8 cellular contexts compared by ENCODE assay signal in the genomic region with DNA sequence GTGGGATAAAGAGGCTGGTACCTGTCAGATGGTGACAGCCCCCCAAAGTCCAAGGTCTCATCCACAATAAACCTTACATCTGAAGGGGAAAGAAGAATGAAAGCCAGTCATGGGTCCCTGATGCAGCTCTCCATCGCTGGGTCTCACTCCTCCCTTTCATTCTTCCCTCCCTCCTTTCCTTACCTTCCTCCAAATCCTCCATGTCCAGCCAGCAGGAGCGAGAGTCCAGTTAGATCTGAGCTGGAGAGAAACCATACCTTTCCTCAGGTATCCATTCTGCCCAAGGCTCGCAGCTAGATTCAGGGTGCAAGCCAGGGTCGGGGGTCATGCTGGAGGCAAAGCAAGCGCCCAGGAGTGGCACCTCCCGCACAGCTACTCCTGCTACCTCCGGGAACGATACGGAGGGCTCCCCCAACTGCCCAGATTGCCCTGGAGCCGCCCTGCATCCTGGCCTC. TPM values are rescaled to one million over a fixed set of nuclear protein-coding genes. Genes with fewer than 3 reads are reported as not detected.
A peak's percentile ranks its signal among the peaks of the same experiment; 100 is the strongest.
DNase-seq lines count a peak whose midpoint lies in the region; ATAC-seq and TF ChIP-seq lines count a peak whose summit lies in the region.

No MANE protein-coding gene starts in this region.

- intact Hi-C loops in A673 (cut with micrococcal nuclease; ENCODE audit: unreplicated experiment): loop anchor here (2.0 kb wide), 1 partner anchor 116 kb away; no protein-coding TSS in a partner anchor

- TF ChIP-seq CTCF in A673 (conservative IDR thresholded peaks at IDR 0.05; ENCODE audit: low read depth, low read length): no peak
- TF ChIP-seq CTCF in cardiac fibroblast (IDR thresholded peaks at IDR 0.05; ENCODE audit: low read depth, low read length): no peak

- no TSS peak for BruUV-seq in A673 (replicated peaks; lab: Mats Ljungman, UMichigan)

- H3K4me1 ChIP-seq in A673 (ENCODE audit: insufficient read depth, low read length, poor library complexity, severe bottlenecking): peaks cover 28% of the 10 kb centered on the region
- peaks cover 24% of the 10 kb centered on the region for H3K4me1 ChIP-seq in mucosa of stomach (ENCODE audit: control insufficient read depth, insufficient read depth, low read length)

- peak overlapping the region; percentile 82 for H3K27ac ChIP-seq in A673 (ENCODE audit: low read depth, low read length, poor library complexity, severe bottlenecking)

- CTCF ChIA-PET in A673 (lab: Charles Lee): interaction anchor here (0.6 to 1.0 kb wide), 2 partner anchors 144 to 641 kb away, joined by 4 to 8 read pairs; a partner anchor contains a TSS

- DNase-seq in A673 (ENCODE audit: low spot score): no peak
- DNase-seq in HT-29 (ENCODE audit: low spot score): peak; percentile 24
- DNase-seq in cardiac fibroblast (ENCODE audit: low read depth in 2 of 2): no peak
- no peak for DNase-seq in GDM1 (lab: John Stamatoyannopoulos, UW)
- no peak for DNase-seq in amniotic stem cell (lab: John Stamatoyannopoulos, UW)
- no peak for DNase-seq in stimulated activated CD8-positive, alpha-beta memory T cell treated with anti-CD3 and anti-CD28 coated beads, Interleukin-4, amount 100 ng/mL, for 48 hours

- peaks cover 28% of the 10 kb centered on the region for H3K36me3 ChIP-seq in A673 (ENCODE audit: insufficient read depth, low read length, poor library complexity, severe bottlenecking)
- H3K36me3 ChIP-seq in mucosa of stomach (ENCODE audit: control insufficient read depth, insufficient read depth, low read length): no peaks in the 10 kb centered on the region

- POLR2A ChIA-PET in A673 (lab: Charles Lee; ENCODE audit: low non-redundant PET): no interaction called here

- H3K4me3 ChIP-seq in A673 (ENCODE audit: low read depth, low read length, poor library complexity, severe bottlenecking) (peak overlapping the region; percentile 88), cardiac fibroblast (replicated peaks in 1 of 2; ENCODE audit: low read depth in 2 of 2, low read length in 2 of 2) (peak overlapping the region; percentile 68 to 90), mucosa of stomach (ENCODE audit: low read length) (peak overlapping the region; percentile 55)

- no peak for ATAC-seq in HG02973 (IDR thresholded peaks at IDR 0.05; ENCODE audit: unreplicated experiment)

- H3K9ac ChIP-seq in mucosa of stomach (ENCODE audit: low read length): peak overlapping the region; percentile 44

- H3K9me3 ChIP-seq in A673 (ENCODE audit: low read depth, low read length, poor library complexity, severe bottlenecking) (no peaks in the 10 kb centered on the region), mucosa of stomach (ENCODE audit: control insufficient read depth, low read length) (no peaks in the 10 kb centered on the region)

- no peaks in the 10 kb centered on the region for H3K27me3 ChIP-seq in A673 (replicated peaks; ENCODE audit: insufficient read depth, low read depth, low read length, poor library complexity)
- H3K27me3 ChIP-seq in mucosa of stomach (ENCODE audit: control insufficient read depth, insufficient read depth, low read length): no peaks in the 10 kb centered on the region

RNA-seq across cellular contexts. Expression of a gene that starts 0.4 kb away (rescaled TPM):
- 75.0 and 85.2 TPM in 2 replicates for total RNA-seq in A673 (2021)
- total RNA-seq in HT-29 (2014; rRNA removed; shearing (Covaris generic)): 54.6 and 61.1 TPM in 2 replicates

RNA-seq across cellular contexts. Expression of a gene that starts 24.3 kb away (rescaled TPM):
- not detected in 2 replicates for total RNA-seq in A673 (2021)
- 0.13 TPM in 1 of 2 replicates, not detected in the other for total RNA-seq in HT-29 (2014; rRNA removed; shearing (Covaris generic))

RNA-seq across cellular contexts. Expression of a gene that starts 33.2 kb away (rescaled TPM):
- 30.2 and 32.6 TPM in 2 replicates for total RNA-seq in A673 (2021)
- 1.1 and 1.4 TPM in 2 replicates for total RNA-seq in HT-29 (2014; rRNA removed; shearing (Covaris generic))

Comparison
In these comparisons a context has a peak if more than half of its experiments do, and no peak if none do; other contexts are left out.
1. RNA of a gene that starts 33.2 kb away (total RNA-seq): 30.2 to 32.6 TPM in A673; 1.1 to 1.4 TPM in HT-29; every median in the first group is over 10 times any median in the second.
2. Peak in every context shown above with its lines, with median percentiles within 50 percentile points of each other: H3K4me3 ChIP-seq.